Comparison of ENCODE assay signal across 8 cellular contexts in the genomic region with DNA sequence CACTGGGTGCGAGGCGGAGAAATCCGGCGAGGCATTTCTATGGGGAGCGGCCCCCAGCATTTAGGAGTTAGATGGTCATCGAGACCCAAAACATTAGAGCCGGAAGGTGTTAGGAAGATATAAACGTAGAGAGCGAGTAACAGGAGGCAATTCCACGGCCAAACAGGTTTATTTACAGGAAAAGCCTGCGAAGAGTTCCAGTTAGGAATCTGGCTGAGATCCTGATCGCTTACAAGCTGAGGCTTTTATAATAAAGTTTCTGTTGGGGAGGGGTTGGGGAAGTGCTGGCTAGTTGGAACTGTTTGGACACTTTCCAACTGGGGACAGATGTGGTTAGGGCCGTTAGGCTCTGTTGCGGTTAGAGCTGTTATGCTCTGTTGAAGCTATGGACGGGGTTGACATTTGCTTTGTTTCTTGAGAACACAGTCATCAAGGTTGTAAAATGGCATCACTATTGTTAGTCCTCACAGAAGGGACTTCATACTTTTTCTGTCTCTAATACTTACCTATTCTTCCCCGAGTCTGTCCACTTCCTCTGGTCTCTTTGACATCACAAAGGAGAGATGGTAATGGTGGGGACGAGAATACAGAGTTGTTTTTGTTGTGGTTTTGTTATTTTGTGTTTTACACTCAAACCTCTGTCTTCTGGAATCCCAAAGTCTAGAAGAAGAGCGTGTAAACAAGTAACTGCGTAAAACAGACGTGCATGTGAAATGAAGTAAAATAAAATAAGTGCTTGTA. TPM values are rescaled to one million over a fixed set of nuclear protein-coding genes. Genes with fewer than 3 reads are reported as not detected.
A peak's percentile ranks its signal among the peaks of the same experiment; 100 is the strongest.
DNase-seq lines count a peak whose midpoint lies in the region; ATAC-seq, FAIRE-seq and TF ChIP-seq lines count a peak whose summit lies in the region.

No MANE protein-coding gene starts in this region.

- H3K4me2 ChIP-seq in A549: peak overlapping the region; percentile 89
- peak overlapping the region; percentile 98 for H3K4me2 ChIP-seq in mesenchymal stem cell (ENCODE audit: low read length, poor library complexity, severe bottlenecking)

- WGBS in A549 (ENCODE audit: missing lambda C conversion rate): 17% methylated on average over 20 of the region's 20 CpGs
- WGBS in mesenchymal stem cell: 3% methylated on average over 17 of the region's 20 CpGs

- no peak overlapping the region for H2BK12ac ChIP-seq in mesenchymal stem cell (ENCODE audit: low read length in 2 of 2)

- no peaks in the 10 kb centered on the region for H3K36me3 ChIP-seq in mesenchymal stem cell (ENCODE audit: control insufficient read depth in 1 of 2, insufficient read depth in 2 of 2, low read depth in 1 of 2, low read length in 2 of 2)

- H3K27me3 ChIP-seq in dorsolateral prefrontal cortex: no peaks in the 10 kb centered on the region
- no peaks in the 10 kb centered on the region for H3K27me3 ChIP-seq in mesenchymal stem cell (ENCODE audit: control insufficient read depth in 1 of 2, insufficient read depth in 1 of 2, low read length in 2 of 2)

- H4K91ac ChIP-seq in mesenchymal stem cell (ENCODE audit: low read length): no peak overlapping the region

- ATAC-seq in A549 (peak in 1 of 2 experiments; percentile 27; a peak in 3 of 6 replicates), HG03378 (IDR thresholded peaks at IDR 0.05; ENCODE audit: unreplicated experiment) (peak; percentile 32)

- no peak overlapping the region for H2BK120ac ChIP-seq in mesenchymal stem cell (ENCODE audit: low read depth, low read length)

- peak overlapping the region; percentile 97 for H2BK15ac ChIP-seq in mesenchymal stem cell (ENCODE audit: low read depth, poor library complexity, severe bottlenecking)

- H3K18ac ChIP-seq in mesenchymal stem cell (ENCODE audit: low read depth in 1 of 2, low read length in 2 of 2): peak overlapping the region; percentile 79 to 91

- H4K8ac ChIP-seq in mesenchymal stem cell (ENCODE audit: low read length): peak overlapping the region; percentile 70

- H3K27ac ChIP-seq in A549 (peak overlapping the region; percentile 87 to 97), dorsolateral prefrontal cortex (peak overlapping the region; percentile 70 to 99 (median 96)), mesenchymal stem cell (ENCODE audit: low read length, poor library complexity, severe bottlenecking) (peak overlapping the region; percentile 99)

- CTCF ChIA-PET in A549 (lab: Yijun Ruan, JAX): interaction anchor here (0.7 to 1.1 kb wide), 2 partner anchors 19 to 20 kb away, joined by 3 to 5 read pairs; no protein-coding TSS in a partner anchor

- peak overlapping the region; percentile 42 for H2AK5ac ChIP-seq in mesenchymal stem cell (ENCODE audit: low read length, severe bottlenecking)

- peak overlapping the region in 1 of 2 experiments; percentile 72 for H3K23ac ChIP-seq in mesenchymal stem cell (ENCODE audit: low read length in 2 of 2)

- H3K4me3 ChIP-seq in A549: peak overlapping the region; percentile 77
- peak overlapping the region; percentile 91 for H3K4me3 ChIP-seq in GM12865 (ENCODE audit: low read depth, low read length)
- peak overlapping the region; percentile 59 to 95 (median 81) for H3K4me3 ChIP-seq in dorsolateral prefrontal cortex
- peak overlapping the region; percentile 74 to 92 for H3K4me3 ChIP-seq in mesenchymal stem cell (ENCODE audit: insufficient read depth in 1 of 2, low read depth in 1 of 2, low read length in 2 of 2)

- peak overlapping the region in 1 of 2 experiments; percentile 77 for H3K4ac ChIP-seq in mesenchymal stem cell (ENCODE audit: low read depth in 1 of 2, low read length in 2 of 2)

- H3K9me3 ChIP-seq in A549 (peaks cover 4% of the 10 kb centered on the region; the same call in 2 of the 3 replicates), mesenchymal stem cell (ENCODE audit: control insufficient read depth, low read length) (no peaks in the 10 kb centered on the region)

- TF ChIP-seq POLR2A in A549 (IDR thresholded peaks at IDR 0.05; ENCODE audit: low read length): no peak

- peaks cover 2% of the 10 kb centered on the region for H3K79me1 ChIP-seq in mesenchymal stem cell (replicated peaks; ENCODE audit: low read length, poor library complexity, severe bottlenecking)

- intact Hi-C loops in dorsolateral prefrontal cortex (cut with DNase I): no loop called here

- H3K4me1 ChIP-seq in A549 (peaks cover 6% of the 10 kb centered on the region; the same call in 1 of the 3 replicates), mesenchymal stem cell (ENCODE audit: control insufficient read depth, insufficient read depth, low read depth, low read length) (peaks cover 3% of the 10 kb centered on the region)

- DNase-seq in A549 (ENCODE audit: low read depth in 1 of 2, low spot score in 1 of 2): no peak
- peak; percentile 82 for DNase-seq in GM12865 (ENCODE audit: low read depth)
- DNase-seq in OCI-M2 (lab: John Stamatoyannopoulos, UW; ENCODE audit: unreplicated experiment): peak; percentile 68
- peak in 1 of 10 donors; percentile 30 for DNase-seq in dorsolateral prefrontal cortex
- peak; percentile 78 for DNase-seq in mesenchymal stem cell
- DNase-seq in occipital lobe (lab: John Stamatoyannopoulos, UW): no peak
- no peak for DNase-seq in hepatic stellate cell (ENCODE audit: low spot score)

- TF ChIP-seq RAD21 in A549 (conservative IDR thresholded peaks at IDR 0.05 in 1 of 2, IDR thresholded peaks at IDR 0.05 in 1 of 2): no peak

- H3K14ac ChIP-seq in mesenchymal stem cell (ENCODE audit: low read length in 2 of 2): no peak overlapping the region

- POLR2A ChIA-PET in A549 (lab: Yijun Ruan, JAX): interaction anchor here (0.6 to 2.3 kb wide), 13 partner anchors 12 to 443 kb away, joined by 3 to 14 read pairs (median 7); a partner anchor contains a TSS

- FAIRE-seq in A549 (lab: Jason Lieb, UNC): no peak

- no peak for TF ChIP-seq CTCF in A549 (IDR thresholded peaks at IDR 0.05)
- no peak for TF ChIP-seq CTCF in GM12865 (IDR thresholded peaks at IDR 0.05; ENCODE audit: insufficient read depth, low read depth, low read length, missing control alignments)
- TF ChIP-seq CTCF in dorsolateral prefrontal cortex (IDR thresholded peaks at IDR 0.05 in 54 of 56, conservative IDR thresholded peaks at IDR 0.05 in 2 of 56; ENCODE audit: low read depth in 1 of 56, partially characterized antibody in 56 of 56): no peak

- H2BK5ac ChIP-seq in mesenchymal stem cell (ENCODE audit: low read depth, low read length, poor library complexity, severe bottlenecking): peak overlapping the region; percentile 96

- TF ChIP-seq EP300 in A549 (IDR thresholded peaks at IDR 0.05): no peak

- H3K9ac ChIP-seq in mesenchymal stem cell (ENCODE audit: low read length): peak overlapping the region; percentile 94

- H2AFZ ChIP-seq in mesenchymal stem cell (ENCODE audit: low read depth, low read length): peak overlapping the region; percentile 61

TF ChIP-seq in A549, 52 proteins besides CTCF, POLR2A, EP300 and RAD21 (continues in another document):
- TF ChIP-seq BHLHE40 (IDR thresholded peaks at IDR 0.05; ENCODE audit: low read depth, low read length): no peak
- TF ChIP-seq, protein P1, sequence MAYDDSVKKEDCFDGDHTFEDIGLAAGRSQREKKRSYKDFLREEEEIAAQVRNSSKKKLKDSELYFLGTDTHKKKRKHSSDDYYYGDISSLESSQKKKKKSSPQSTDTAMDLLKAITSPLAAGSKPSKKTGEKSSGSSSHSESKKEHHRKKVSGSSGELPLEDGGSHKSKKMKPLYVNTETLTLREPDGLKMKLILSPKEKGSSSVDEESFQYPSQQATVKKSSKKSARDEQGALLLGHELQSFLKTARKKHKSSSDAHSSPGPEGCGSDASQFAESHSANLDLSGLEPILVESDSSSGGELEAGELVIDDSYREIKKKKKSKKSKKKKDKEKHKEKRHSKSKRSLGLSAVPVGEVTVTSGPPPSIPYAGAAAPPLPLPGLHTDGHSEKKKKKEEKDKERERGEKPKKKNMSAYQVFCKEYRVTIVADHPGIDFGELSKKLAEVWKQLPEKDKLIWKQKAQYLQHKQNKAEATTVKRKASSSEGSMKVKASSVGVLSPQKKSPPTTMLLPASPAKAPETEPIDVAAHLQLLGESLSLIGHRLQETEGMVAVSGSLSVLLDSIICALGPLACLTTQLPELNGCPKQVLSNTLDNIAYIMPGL (CRISPR knock-in tag; IDR thresholded peaks at IDR 0.05; ENCODE audit: borderline replicate concordance): no peak
- TF ChIP-seq NPAS2 (CRISPR knock-in tag; IDR thresholded peaks at IDR 0.05; ENCODE audit: borderline replicate concordance): no peak
- no peak for TF ChIP-seq HEYL (CRISPR knock-in tag; IDR thresholded peaks at IDR 0.05)
- no peak for TF ChIP-seq EHMT2 (IDR thresholded peaks at IDR 0.05; ENCODE audit: low read depth)
- TF ChIP-seq CBX8 (IDR thresholded peaks at IDR 0.05): no peak
- no peak for TF ChIP-seq KDM5A (IDR thresholded peaks at IDR 0.05)
- no peak for TF ChIP-seq TFCP2L1 (CRISPR knock-in tag; IDR thresholded peaks at IDR 0.05)

RNA-seq across cellular contexts. Expression of a gene that starts 0.5 kb away (rescaled TPM):
- polyA plus RNA-seq in A549 (2011; rRNA removed): 4.0 and 4.8 TPM in 2 replicates
- 1.4 and 1.5 TPM in 2 replicates for polyA plus RNA-seq in A549 (2012; cell fraction: cytosol; rRNA removed)
- 1.0 and 1.2 TPM in 2 replicates for polyA plus RNA-seq in A549 (2012; cell fraction: nucleus; rRNA removed)
- 3.0 to 3.6 TPM (median 3.1 TPM) in 3 replicates for polyA plus RNA-seq in A549 (2017; fragmentation: RNase III; extraction: RNeasy Plus Mini Kit Qiagen cat#74134 plus additional on column Dnase treatment)
- 7.5 and 11.0 TPM in 2 replicates for polyA minus RNA-seq in A549 (2011; rRNA and poly(A)+ RNA removed)
- 10 to 100 TPM; 15.3 to 71.5 (median 32.3) TPM for total RNA-seq in dorsolateral prefrontal cortex
- 1.3 TPM for polyA plus RNA-seq in mesenchymal stem cell (2013, experiment 1 of 2)
- polyA plus RNA-seq in mesenchymal stem cell (2013, experiment 2 of 2): 1.2 TPM
- 16.5 TPM for total RNA-seq in occipital lobe

RNA-seq across cellular contexts. Expression of a gene that starts 13.3 kb away (rescaled TPM):
- polyA plus RNA-seq in A549 (2011; rRNA removed) (2.7 and 3.5 TPM in 2 replicates), A549 (2017; fragmentation: RNase III; extraction: RNeasy Plus Mini Kit Qiagen cat#74134 plus additional on column Dnase treatment) (1.5 to 1.6 TPM (median 1.6 TPM) in 3 replicates)
- polyA plus RNA-seq in A549 (2012; cell fraction: cytosol; rRNA removed): 0.75 and 0.93 TPM in 2 replicates
- polyA plus RNA-seq in A549 (2012; cell fraction: nucleus; rRNA removed): 0.54 and 0.92 TPM in 2 replicates
- 1.4 and 2.0 TPM in 2 replicates for polyA minus RNA-seq in A549 (2011; rRNA and poly(A)+ RNA removed)
- total RNA-seq in dorsolateral prefrontal cortex (10 to 100 TPM in 5 of 120 experiments, 1 to 10 TPM in 115; 3.0 to 12.6 (median 6.7) TPM), occipital lobe (8.6 TPM)
- 2.4 TPM for polyA plus RNA-seq in mesenchymal stem cell (2013, experiment 1 of 2)
- polyA plus RNA-seq in mesenchymal stem cell (2013, experiment 2 of 2): 2.6 TPM

RNA-seq across cellular contexts. Expression of a gene that starts 55.1 kb away (rescaled TPM):
- 5.2 and 7.0 TPM in 2 replicates for polyA plus RNA-seq in A549 (2011; rRNA removed)
- 2.2 and 2.5 TPM in 2 replicates for polyA plus RNA-seq in A549 (2012; cell fraction: cytosol; rRNA removed)
- 1.8 and 2.2 TPM in 2 replicates for polyA plus RNA-seq in A549 (2012; cell fraction: nucleus; rRNA removed)
- 3.7 to 4.1 TPM (median 3.7 TPM) in 3 replicates for polyA plus RNA-seq in A549 (2017; fragmentation: RNase III; extraction: RNeasy Plus Mini Kit Qiagen cat#74134 plus additional on column Dnase treatment)
- 3.3 and 3.8 TPM in 2 replicates for polyA minus RNA-seq in A549 (2011; rRNA and poly(A)+ RNA removed)
- total RNA-seq in dorsolateral prefrontal cortex: 10 to 100 TPM in 113 of 120 experiments, 1 to 10 TPM in 7; 7.8 to 21.4 (median 13.0) TPM
- polyA plus RNA-seq in mesenchymal stem cell (2013, experiment 1 of 2): 3.7 TPM
- polyA plus RNA-seq in mesenchymal stem cell (2013, experiment 2 of 2): 3.8 TPM
- total RNA-seq in occipital lobe: 17.0 TPM

Comparison
In these comparisons a context has a peak if more than half of its experiments do, and no peak if none do; other contexts are left out.
1. DNase-seq: peak in GM12865 (single experiment), OCI-M2 (single experiment) and mesenchymal stem cell (single experiment); none in A549 (0 of 2), occipital lobe (single experiment) and hepatic stellate cell (single experiment).
2. Peak in every context shown above with its lines, with median percentiles within 50 percentile points of each other: H3K27ac ChIP-seq and H3K4me3 ChIP-seq.